Comparison of ENCODE assay signal across 8 cellular contexts in the genomic region with DNA sequence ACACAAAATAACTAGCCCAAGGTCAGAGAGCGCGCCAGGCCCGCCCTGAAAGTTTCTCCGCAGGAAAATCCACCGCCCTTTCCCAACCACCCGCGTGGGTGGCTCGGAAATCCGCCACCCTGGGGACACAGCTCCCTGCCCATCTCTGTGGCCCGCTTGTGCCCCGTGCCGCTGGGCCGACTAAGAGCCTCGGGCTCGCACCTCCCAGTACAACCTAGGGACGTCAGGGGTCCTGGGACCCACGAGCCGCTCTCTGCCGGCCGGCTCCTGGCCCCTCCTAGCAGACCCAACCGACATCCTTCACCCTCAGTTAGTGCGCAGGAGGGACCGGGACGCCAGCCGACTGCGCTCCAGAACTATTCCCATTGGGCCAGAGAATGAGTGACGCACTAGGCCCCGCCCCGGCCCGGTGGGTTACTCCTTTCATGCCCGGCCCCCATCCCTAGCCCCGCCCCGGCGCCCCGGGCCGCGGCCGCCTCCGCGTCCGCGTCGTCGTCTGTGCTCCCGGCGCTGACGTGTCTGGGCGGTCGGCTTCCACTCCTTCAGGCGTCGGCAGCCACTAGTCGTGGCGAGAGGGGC. TPM values are rescaled to one million over a fixed set of nuclear protein-coding genes. Genes with fewer than 3 reads are reported as not detected.
A peak's percentile ranks its signal among the peaks of the same experiment; 100 is the strongest.
DNase-seq lines count a peak whose midpoint lies in the region; ATAC-seq and TF ChIP-seq lines count a peak whose summit lies in the region.

No MANE protein-coding gene starts in this region.

- peak overlapping the region; percentile 91 to 96 for H3K27ac ChIP-seq in left lung

- DNase-seq in C1 segment of cervical spinal cord (lab: John Stamatoyannopoulos, UW): peak; percentile 63 to 97 (median 94)
- DNase-seq in NCI-H526 treated with DMSO at 0.1 percent for 48 hours (lab: John Stamatoyannopoulos, UW): peak; percentile 99
- peak; percentile 97 for DNase-seq in activated CD4-positive, alpha-beta T cell treated with anti-CD3 and anti-CD28 coated beads, Interleukin-2, amount 10 ng/mL, durations not matched to agents 7 days and 5 days
- peak; percentile 79 for DNase-seq in cortex of kidney (lab: John Stamatoyannopoulos, UW)
- peak; percentile 99 to 100 for DNase-seq in left lung
- peak; percentile 97 for DNase-seq in stimulated activated CD4-positive, alpha-beta T cell treated with anti-CD3 and anti-CD28 coated beads, Interleukin-2, amount 100 ng/mL, for 4 hours (ENCODE audit: low read depth)

- peaks cover 3% of the 10 kb centered on the region for H3K27me3 Mint-ChIP-seq in activated CD4-positive, alpha-beta T cell treated with anti-CD3 and anti-CD28 coated beads, Interleukin-2, amount 10 ng/mL, durations not matched to agents 7 days and 5 days

- H3K9me3 ChIP-seq in left lung: no peaks in the 10 kb centered on the region

- peaks cover 31% of the 10 kb centered on the region for H3K4me1 Mint-ChIP-seq in activated CD4-positive, alpha-beta T cell treated with anti-CD3 and anti-CD28 coated beads, Interleukin-2, amount 10 ng/mL, durations not matched to agents 7 days and 5 days

- H3K4me1 ChIP-seq in left lung: peaks cover 3 to 42% of the 10 kb centered on the region in 2 donors

- TF ChIP-seq CTCF in left lung (IDR thresholded peaks at IDR 0.05): peak in 1 of 2 donors; percentile 7

- peaks cover 0 to 3% of the 10 kb centered on the region in 2 donors for H3K36me3 ChIP-seq in left lung

- H3K4me3 ChIP-seq in left lung: peak overlapping the region; percentile 82 to 86

- intact Hi-C loops in left lung (cut with DNase I): no loop called here

- no peaks in the 10 kb centered on the region for H3K27me3 ChIP-seq in left lung

- H3K9me3 Mint-ChIP-seq in activated CD4-positive, alpha-beta T cell treated with anti-CD3 and anti-CD28 coated beads, Interleukin-2, amount 10 ng/mL, durations not matched to agents 7 days and 5 days: peaks cover 4% of the 10 kb centered on the region

- H3K36me3 Mint-ChIP-seq in activated CD4-positive, alpha-beta T cell treated with anti-CD3 and anti-CD28 coated beads, Interleukin-2, amount 10 ng/mL, durations not matched to agents 7 days and 5 days (ENCODE audit: low read depth): no peaks in the 10 kb centered on the region

- POLR2A ChIA-PET in activated CD4-positive, alpha-beta T cell treated with anti-CD3 and anti-CD28 coated beads, Interleukin-2, amount 10 ng/mL, durations not matched to agents 7 days and 5 days (lab: Charles Lee): interaction anchor here (0.6 kb wide), 1 partner anchor 605 kb away, joined by 3 read pairs; no protein-coding TSS in a partner anchor

- CTCF ChIA-PET in activated CD4-positive, alpha-beta T cell treated with anti-CD3 and anti-CD28 coated beads, Interleukin-2, amount 10 ng/mL, durations not matched to agents 7 days and 5 days (lab: Charles Lee): no interaction called here

- peak overlapping the region; percentile 97 for H3K27ac Mint-ChIP-seq in activated CD4-positive, alpha-beta T cell treated with anti-CD3 and anti-CD28 coated beads, Interleukin-2, amount 10 ng/mL, durations not matched to agents 7 days and 5 days

- ATAC-seq in GM19351 (IDR thresholded peaks at IDR 0.05; ENCODE audit: unreplicated experiment): peak; percentile 90
- peak; percentile 92 for ATAC-seq in HG03520 (IDR thresholded peaks at IDR 0.05; ENCODE audit: unreplicated experiment)
- ATAC-seq in left lung: peak; percentile 96

- H3K4me3 Mint-ChIP-seq in activated CD4-positive, alpha-beta T cell treated with anti-CD3 and anti-CD28 coated beads, Interleukin-2, amount 10 ng/mL, durations not matched to agents 7 days and 5 days: peak overlapping the region; percentile 88

RNA-seq across cellular contexts. Expression of a gene that starts 0.4 kb away (rescaled TPM):
- total RNA-seq in activated CD4-positive, alpha-beta T cell treated with anti-CD3 and anti-CD28 coated beads, Interleukin-2, amount 10 ng/mL, durations not matched to agents 7 days and 5 days: 10 to 100 TPM; 10.9 to 12.3 TPM
- 10 to 100 TPM; 34.8 to 41.6 TPM for total RNA-seq in left lung

Comparison
In these comparisons a context has a peak if more than half of its experiments do, and no peak if none do; other contexts are left out.
1. Peak in every context shown above with its lines: DNase-seq, ATAC-seq, H3K4me3 ChIP-seq and H3K27ac ChIP-seq.